In the genomic region with DNA sequence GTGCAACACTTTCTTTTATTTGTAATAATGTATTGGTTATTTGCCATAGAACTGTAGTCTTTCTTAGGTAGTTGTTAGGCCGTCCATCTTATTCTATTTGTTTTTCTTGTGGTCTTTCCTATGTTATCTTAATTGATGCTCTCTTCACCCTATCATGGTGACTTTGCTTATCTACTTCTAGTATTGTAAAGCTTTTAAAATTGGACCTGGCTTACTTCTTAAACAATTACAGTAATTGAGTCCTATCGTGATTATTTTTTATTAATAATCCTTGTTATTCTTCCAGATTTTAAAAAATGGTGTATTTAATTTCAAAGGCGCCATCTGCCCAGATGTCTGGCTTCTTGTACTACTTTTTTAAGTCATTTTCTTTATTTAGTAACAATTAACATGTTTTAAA, we compare ENCODE assay signal across 24 cellular contexts.
DNase-seq lines count a peak whose midpoint lies in the region; ATAC-seq, FAIRE-seq and TF ChIP-seq lines count a peak whose summit lies in the region.
"Had no signal": no experiment of that assay in that cellular context is flagged by ENCODE, and none has a peak within 500 bp of the region (broad histone marks: within the 10 kb centered on the region; RNA-seq: fewer than 3 reads in every experiment).

No MANE protein-coding gene starts in this region.

- peak in 1 of 2 experiments; percentile 11; a peak in 1 of 4 replicates for TF ChIP-seq EP300 in SK-N-SH (IDR thresholded peaks at IDR 0.05; ENCODE audit: borderline replicate concordance in 1 of 2, low read depth in 1 of 2, low read length in 1 of 2)

- H3F3A ChIP-seq in SK-N-SH (replicated peaks; ENCODE audit: insufficient read depth) = no peaks in the 10 kb centered on the region

- no peaks in the 10 kb centered on the region for H3K36me3 ChIP-seq in SK-N-SH (replicated peaks in 1 of 2; ENCODE audit: control insufficient read depth in 1 of 2, insufficient read depth in 2 of 2, low read length in 1 of 2)
- H3K36me3 ChIP-seq: BE2C, BLaER1 had no signal

- no peak overlapping the region for H3K4me3 ChIP-seq in SK-N-SH (ENCODE audit: low read depth in 2 of 2, low read length in 1 of 2)
- H3K4me3 ChIP-seq: BLaER1, GM12878 had no signal

- no peak for TF ChIP-seq CTCF in SK-N-SH (IDR thresholded peaks at IDR 0.05)

- no peak overlapping the region for H3K27ac ChIP-seq in SK-N-SH (ENCODE audit: low read depth in 2 of 2, low read length in 1 of 2)
- H3K27ac ChIP-seq: BLaER1 had no signal

- CTCF ChIA-PET in SK-N-SH (lab: Yijun Ruan, JAX) = interaction anchor here (1.3 kb wide), 1 partner anchor 36 kb away, joined by 4 read pairs; no protein-coding TSS in a partner anchor

- no peaks in the 10 kb centered on the region for H3K79me2 ChIP-seq in SK-N-SH (ENCODE audit: insufficient read depth)

- H3K9me3 ChIP-seq in SK-N-SH = no peaks in the 10 kb centered on the region
- H3K9me3 ChIP-seq: BE2C, BLaER1 had no signal

- H3K9ac ChIP-seq in SK-N-SH = no peak overlapping the region
- H3K9ac ChIP-seq: BLaER1 had no signal

- POLR2A ChIA-PET in SK-N-SH (lab: Yijun Ruan, JAX) = no interaction called here

- H3K27me3 ChIP-seq in SK-N-SH (ENCODE audit: insufficient read depth) = no peaks in the 10 kb centered on the region
- H3K27me3 ChIP-seq: BE2C had no signal

- no peak for ATAC-seq in HG03521 (IDR thresholded peaks at IDR 0.05; ENCODE audit: unreplicated experiment)
- ATAC-seq: GM12878 had no signal

- no peak for TF ChIP-seq RAD21 in SK-N-SH (IDR thresholded peaks at IDR 0.05; ENCODE audit: low read length)

- FAIRE-seq in colon (lab: Jason Lieb, UNC) = peak; percentile 18
- FAIRE-seq: GM12878, GM12892, GM18507 had no signal

- H4K20me1 ChIP-seq in SK-N-SH (ENCODE audit: insufficient read depth) = no peaks in the 10 kb centered on the region

- WGBS in SK-N-SH (ENCODE audit: low lambda C conversion rate) = 46% methylated on average over 3 of the region's 3 CpGs

- H2AFZ ChIP-seq in SK-N-SH (ENCODE audit: low read depth) = no peak overlapping the region

- no peak overlapping the region for H3K4me2 ChIP-seq in SK-N-SH
- H3K4me2 ChIP-seq: BLaER1 had no signal

- H3K4me1 ChIP-seq in SK-N-SH (ENCODE audit: control insufficient read depth in 1 of 2, insufficient read depth in 2 of 2, low read depth in 1 of 2, low read length in 1 of 2) = no peaks in the 10 kb centered on the region; a peak in 1 of 4 replicates
- H3K4me1 ChIP-seq: BLaER1 had no signal

- DNase-seq in SK-N-SH (peak; percentile 4), iPS-NIHi11 (ENCODE audit: low spot score) (no peak), NCI-H526 treated with DMSO at 0.1 percent for 48 hours (lab: John Stamatoyannopoulos, UW) (no peak)
- DNase-seq: 8988T; ACHN; BE2C; C1 segment of cervical spinal cord; CD4-positive, alpha-beta memory T cell; CD4-positive, CD25-positive, alpha-beta regulatory T cell; CD8-positive, alpha-beta memory T cell; COR-L47; DMS 273 treated with DMSO at 0.1 percent for 48 hours; DMS153; DMS53; DMS79; DND-41; EL; GDM1 had no signal

- no peaks in the 10 kb centered on the region for H3K9me2 ChIP-seq in SK-N-SH

TF ChIP-seq in SK-N-SH, 30 proteins besides CTCF, POLR2A, EP300 and RAD21:
- TF ChIP-seq MEF2A (IDR thresholded peaks at IDR 0.05; ENCODE audit: borderline replicate concordance, low read depth) (no peak), SMC3 (IDR thresholded peaks at IDR 0.05; ENCODE audit: low read depth, low read length) (no peak), TAF1 (IDR thresholded peaks at IDR 0.05; ENCODE audit: borderline replicate concordance, low read depth, low read length) (no peak)
- TF ChIP-seq, protein P1, sequence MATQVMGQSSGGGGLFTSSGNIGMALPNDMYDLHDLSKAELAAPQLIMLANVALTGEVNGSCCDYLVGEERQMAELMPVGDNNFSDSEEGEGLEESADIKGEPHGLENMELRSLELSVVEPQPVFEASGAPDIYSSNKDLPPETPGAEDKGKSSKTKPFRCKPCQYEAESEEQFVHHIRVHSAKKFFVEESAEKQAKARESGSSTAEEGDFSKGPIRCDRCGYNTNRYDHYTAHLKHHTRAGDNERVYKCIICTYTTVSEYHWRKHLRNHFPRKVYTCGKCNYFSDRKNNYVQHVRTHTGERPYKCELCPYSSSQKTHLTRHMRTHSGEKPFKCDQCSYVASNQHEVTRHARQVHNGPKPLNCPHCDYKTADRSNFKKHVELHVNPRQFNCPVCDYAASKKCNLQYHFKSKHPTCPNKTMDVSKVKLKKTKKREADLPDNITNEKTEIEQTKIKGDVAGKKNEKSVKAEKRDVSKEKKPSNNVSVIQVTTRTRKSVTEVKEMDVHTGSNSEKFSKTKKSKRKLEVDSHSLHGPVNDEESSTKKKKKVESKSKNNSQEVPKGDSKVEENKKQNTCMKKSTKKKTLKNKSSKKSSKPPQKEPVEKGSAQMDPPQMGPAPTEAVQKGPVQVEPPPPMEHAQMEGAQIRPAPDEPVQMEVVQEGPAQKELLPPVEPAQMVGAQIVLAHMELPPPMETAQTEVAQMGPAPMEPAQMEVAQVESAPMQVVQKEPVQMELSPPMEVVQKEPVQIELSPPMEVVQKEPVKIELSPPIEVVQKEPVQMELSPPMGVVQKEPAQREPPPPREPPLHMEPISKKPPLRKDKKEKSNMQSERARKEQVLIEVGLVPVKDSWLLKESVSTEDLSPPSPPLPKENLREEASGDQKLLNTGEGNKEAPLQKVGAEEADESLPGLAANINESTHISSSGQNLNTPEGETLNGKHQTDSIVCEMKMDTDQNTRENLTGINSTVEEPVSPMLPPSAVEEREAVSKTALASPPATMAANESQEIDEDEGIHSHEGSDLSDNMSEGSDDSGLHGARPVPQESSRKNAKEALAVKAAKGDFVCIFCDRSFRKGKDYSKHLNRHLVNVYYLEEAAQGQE (IDR thresholded peaks at IDR 0.05; ENCODE audit: low read depth, low read length) = no peak
- TF ChIP-seq, protein P2, sequence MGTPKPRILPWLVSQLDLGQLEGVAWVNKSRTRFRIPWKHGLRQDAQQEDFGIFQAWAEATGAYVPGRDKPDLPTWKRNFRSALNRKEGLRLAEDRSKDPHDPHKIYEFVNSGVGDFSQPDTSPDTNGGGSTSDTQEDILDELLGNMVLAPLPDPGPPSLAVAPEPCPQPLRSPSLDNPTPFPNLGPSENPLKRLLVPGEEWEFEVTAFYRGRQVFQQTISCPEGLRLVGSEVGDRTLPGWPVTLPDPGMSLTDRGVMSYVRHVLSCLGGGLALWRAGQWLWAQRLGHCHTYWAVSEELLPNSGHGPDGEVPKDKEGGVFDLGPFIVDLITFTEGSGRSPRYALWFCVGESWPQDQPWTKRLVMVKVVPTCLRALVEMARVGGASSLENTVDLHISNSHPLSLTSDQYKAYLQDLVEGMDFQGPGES (IDR thresholded peaks at IDR 0.05; ENCODE audit: low read depth, low read length) = no peak
